8 cellular contexts compared by ENCODE assay signal in genomic region chr2:96554293-96555145, GRCh38. TPM values are rescaled to one million over a fixed set of nuclear protein-coding genes. Genes with fewer than 3 reads are reported as not detected.
DNase-seq lines count a peak whose midpoint lies in the region; ATAC-seq and TF ChIP-seq lines count a peak whose summit lies in the region.

No MANE protein-coding gene starts in this region.

- H3K4me3 ChIP-seq in Caco-2 (ENCODE audit: low read depth, low read length) (no peak overlapping the region), GM23338 (peak overlapping the region; percentile 45; the same call in 1 of the 2 replicates)

- ATAC-seq in GM23338 (peak; percentile 66), GM19452 (IDR thresholded peaks at IDR 0.05; ENCODE audit: unreplicated experiment) (no peak)
- ATAC-seq in activated CD8-positive, alpha-beta T cell treated with anti-CD3 and anti-CD28 coated beads for 36 hours = peak; percentile 71
- peak; percentile 74 for ATAC-seq in effector memory CD8-positive, alpha-beta T cell (replicated peaks)
- ATAC-seq in stimulated activated naive CD8-positive, alpha-beta T cell treated with anti-CD3 and anti-CD28 coated beads, Interleukin-15, Interleukin-2, amounts not matched to agents 100 U/mL and 50 U/mL, for 24 hours = peak; percentile 44

- peak overlapping the region; percentile 71; the same call in 1 of the 2 replicates for H3K4me2 ChIP-seq in GM23338

- H4K20me1 ChIP-seq in GM23338 (replicated peaks; ENCODE audit: insufficient read depth) = no peaks in the 10 kb centered on the region

- no peaks in the 10 kb centered on the region for H3F3A ChIP-seq in GM23338 (replicated peaks; ENCODE audit: low read depth)

- peak overlapping the region; percentile 48 for H3K27ac Mint-ChIP-seq in Caco-2 (ENCODE audit: unreplicated experiment)
- H3K27ac Mint-ChIP-seq in GM23338 = no peak overlapping the region
- H3K27ac Mint-ChIP-seq in activated CD8-positive, alpha-beta T cell treated with anti-CD3 and anti-CD28 coated beads for 36 hours = peak overlapping the region; percentile 46
- H3K27ac Mint-ChIP-seq in effector memory CD8-positive, alpha-beta T cell = peak overlapping the region; percentile 65 to 89
- H3K27ac Mint-ChIP-seq in mesothelial cell of epicardium = no peak overlapping the region

- H3K36me3 Mint-ChIP-seq in Caco-2 (ENCODE audit: insufficient read depth, unreplicated experiment) (peaks cover 17% of the 10 kb centered on the region), GM23338 (ENCODE audit: low read depth) (no peaks in the 10 kb centered on the region), mesothelial cell of epicardium (no peaks in the 10 kb centered on the region)
- H3K36me3 Mint-ChIP-seq in activated CD8-positive, alpha-beta T cell treated with anti-CD3 and anti-CD28 coated beads for 36 hours (ENCODE audit: low read depth) = peaks cover 9% of the 10 kb centered on the region
- H3K36me3 Mint-ChIP-seq in effector memory CD8-positive, alpha-beta T cell (ENCODE audit: insufficient read depth) = peaks cover 44% of the 10 kb centered on the region

- BruUV-seq in Caco-2 (replicated peaks; lab: Mats Ljungman, UMichigan) = no TSS peak

- H3K9me3 Mint-ChIP-seq in Caco-2 (ENCODE audit: unreplicated experiment) (peaks cover 9% of the 10 kb centered on the region), GM23338 (peaks cover 3% of the 10 kb centered on the region; the same call in 2 of the 3 replicates), mesothelial cell of epicardium (no peaks in the 10 kb centered on the region)
- peaks cover 7% of the 10 kb centered on the region for H3K9me3 Mint-ChIP-seq in activated CD8-positive, alpha-beta T cell treated with anti-CD3 and anti-CD28 coated beads for 36 hours
- no peaks in the 10 kb centered on the region for H3K9me3 Mint-ChIP-seq in effector memory CD8-positive, alpha-beta T cell

- H3K9me2 ChIP-seq in GM23338 (ENCODE audit: insufficient read depth) = no peaks in the 10 kb centered on the region

- TF ChIP-seq CTCF in Caco-2 (IDR thresholded peaks at IDR 0.05; ENCODE audit: insufficient read depth in 1 of 2, low read depth in 1 of 2, low read length in 1 of 2, severe bottlenecking in 1 of 2, unreplicated experiment in 1 of 2) = peak; percentile 79 to 88
- TF ChIP-seq CTCF in GM23338 (conservative IDR thresholded peaks at IDR 0.05; ENCODE audit: low read depth in 2 of 2) = peak; percentile 88 to 96
- peak; percentile 98 for TF ChIP-seq CTCF in activated CD8-positive, alpha-beta T cell treated with anti-CD3 and anti-CD28 coated beads for 36 hours (IDR thresholded peaks at IDR 0.05)
- TF ChIP-seq CTCF in mesothelial cell of epicardium (IDR thresholded peaks at IDR 0.05; ENCODE audit: unreplicated experiment) = peak; percentile 93

- H3K4me1 Mint-ChIP-seq in Caco-2 (ENCODE audit: low read depth, unreplicated experiment) (peaks cover 16% of the 10 kb centered on the region), GM23338 (peaks cover 16% of the 10 kb centered on the region), mesothelial cell of epicardium (no peaks in the 10 kb centered on the region)
- H3K4me1 Mint-ChIP-seq in activated CD8-positive, alpha-beta T cell treated with anti-CD3 and anti-CD28 coated beads for 36 hours (ENCODE audit: low read depth) = peaks cover 26% of the 10 kb centered on the region
- peaks cover 8 to 14% of the 10 kb centered on the region in 2 donors for H3K4me1 Mint-ChIP-seq in effector memory CD8-positive, alpha-beta T cell (ENCODE audit: low read depth in 2 of 2)

- H3K4me3 Mint-ChIP-seq in Caco-2 (ENCODE audit: unreplicated experiment) = peak overlapping the region; percentile 29
- no peak overlapping the region for H3K4me3 Mint-ChIP-seq in GM23338
- no peak overlapping the region for H3K4me3 Mint-ChIP-seq in activated CD8-positive, alpha-beta T cell treated with anti-CD3 and anti-CD28 coated beads for 36 hours
- peak overlapping the region; percentile 53 to 70 for H3K4me3 Mint-ChIP-seq in effector memory CD8-positive, alpha-beta T cell
- no peak overlapping the region for H3K4me3 Mint-ChIP-seq in mesothelial cell of epicardium

- H3K27me3 Mint-ChIP-seq in Caco-2 (ENCODE audit: insufficient read depth, unreplicated experiment) (no peaks in the 10 kb centered on the region), GM23338 (ENCODE audit: insufficient read depth, low read depth, poor library complexity) (peaks cover 16% of the 10 kb centered on the region), mesothelial cell of epicardium (ENCODE audit: low read depth) (no peaks in the 10 kb centered on the region)
- no peaks in the 10 kb centered on the region for H3K27me3 Mint-ChIP-seq in activated CD8-positive, alpha-beta T cell treated with anti-CD3 and anti-CD28 coated beads for 36 hours
- H3K27me3 Mint-ChIP-seq in effector memory CD8-positive, alpha-beta T cell = no peaks in the 10 kb centered on the region

- peak overlapping the region; percentile 97 for H2AFZ ChIP-seq in GM23338

- DNase-seq in Caco-2 (peak; percentile 46 to 64), GM23338 (ENCODE audit: low spot score) (peak; percentile 80), NCI-H446 treated with DMSO at 0.1 percent for 48 hours (lab: John Stamatoyannopoulos, UW) (peak; percentile 4), mesothelial cell of epicardium (ENCODE audit: low spot score in 2 of 2, unreplicated experiment in 2 of 2) (peak in 1 of 2 experiments; percentile 74)
- peak; percentile 74 for DNase-seq in activated CD8-positive, alpha-beta T cell treated with anti-CD3 and anti-CD28 coated beads for 36 hours
- peak; percentile 67 to 74 (median 69) for DNase-seq in effector memory CD8-positive, alpha-beta T cell
- DNase-seq in stimulated activated naive CD8-positive, alpha-beta T cell treated with anti-CD3 and anti-CD28 coated beads, Interleukin-15, Interleukin-2, amounts not matched to agents 100 U/mL and 50 U/mL, for 24 hours = peak; percentile 76

- peaks cover 7% of the 10 kb centered on the region for H3K9me3 ChIP-seq in Caco-2

- CTCF ChIA-PET in Caco-2 (lab: Charles Lee) = interaction anchor here (0.6 to 1.2 kb wide), 14 partner anchors 10 to 346 kb away, joined by 3 to 8 read pairs (median 3); partner anchors contain the start of genes ANKRD39, ARID5A and STARD7
- CTCF ChIA-PET in activated CD8-positive, alpha-beta T cell treated with anti-CD3 and anti-CD28 coated beads for 36 hours (lab: Charles Lee) = interaction anchor here (0.6 to 5.0 kb wide), 40 partner anchors 10 to 558 kb away, joined by 3 to 46 read pairs (median 4); partner anchors contain the start of genes ARID5A, CNNM4 and NEURL3

- no peak overlapping the region for H3K27ac ChIP-seq in GM23338 (ENCODE audit: low read depth)

- POLR2A ChIA-PET in Caco-2 (lab: Charles Lee) = no interaction called here
- POLR2A ChIA-PET in activated CD8-positive, alpha-beta T cell treated with anti-CD3 and anti-CD28 coated beads for 36 hours (lab: Charles Lee) = interaction anchor here (0.8 to 21.9 kb wide), 6 partner anchors 23 to 210 kb away, joined by 3 to 438 read pairs (median 4); partner anchors contain the start of gene ARID5A

- peaks cover 18% of the 10 kb centered on the region for H3K4me1 ChIP-seq in Caco-2
- H3K4me1 ChIP-seq in GM23338 (ENCODE audit: insufficient read depth) = no peaks in the 10 kb centered on the region

- H3K79me2 ChIP-seq in GM23338 (replicated peaks; ENCODE audit: insufficient read depth) = no peaks in the 10 kb centered on the region

- H3K36me3 ChIP-seq in Caco-2 (ENCODE audit: control insufficient read depth, insufficient read depth, low read length) = no peaks in the 10 kb centered on the region
- no peaks in the 10 kb centered on the region for H3K36me3 ChIP-seq in GM23338 (ENCODE audit: insufficient read depth)

- no peaks in the 10 kb centered on the region for H3K27me3 ChIP-seq in Caco-2 (replicated peaks; ENCODE audit: control insufficient read depth, insufficient read depth, low read length)
- no peaks in the 10 kb centered on the region for H3K27me3 ChIP-seq in GM23338 (ENCODE audit: insufficient read depth)

- intact Hi-C loops in Caco-2 (cut with micrococcal nuclease; ENCODE audit: unreplicated experiment) = no loop called here
- intact Hi-C loops in activated CD8-positive, alpha-beta T cell treated with anti-CD3 and anti-CD28 coated beads for 36 hours (cut with micrococcal nuclease) = loop anchor here (5.0 kb wide), 1 partner anchor 147 kb away; no protein-coding TSS in a partner anchor

TF ChIP-seq in GM23338, 12 proteins besides CTCF, POLR2A, EP300 and RAD21 (continues in another document):
- TF ChIP-seq, protein P1, sequence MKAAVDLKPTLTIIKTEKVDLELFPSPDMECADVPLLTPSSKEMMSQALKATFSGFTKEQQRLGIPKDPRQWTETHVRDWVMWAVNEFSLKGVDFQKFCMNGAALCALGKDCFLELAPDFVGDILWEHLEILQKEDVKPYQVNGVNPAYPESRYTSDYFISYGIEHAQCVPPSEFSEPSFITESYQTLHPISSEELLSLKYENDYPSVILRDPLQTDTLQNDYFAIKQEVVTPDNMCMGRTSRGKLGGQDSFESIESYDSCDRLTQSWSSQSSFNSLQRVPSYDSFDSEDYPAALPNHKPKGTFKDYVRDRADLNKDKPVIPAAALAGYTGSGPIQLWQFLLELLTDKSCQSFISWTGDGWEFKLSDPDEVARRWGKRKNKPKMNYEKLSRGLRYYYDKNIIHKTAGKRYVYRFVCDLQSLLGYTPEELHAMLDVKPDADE (IDR thresholded peaks at IDR 0.05) = no peak
- TF ChIP-seq JUNB (IDR thresholded peaks at IDR 0.05; ENCODE audit: unreplicated experiment) = no peak
- no peak for TF ChIP-seq NANOG (IDR thresholded peaks at IDR 0.05; ENCODE audit: borderline replicate concordance)
- TF ChIP-seq EZH2 (IDR thresholded peaks at IDR 0.05; ENCODE audit: low read depth, unreplicated experiment) = no peak
- no peak for TF ChIP-seq ZNF114 (CRISPR knock-in tag; IDR thresholded peaks at IDR 0.05)
- TF ChIP-seq CREB1 (CRISPR knock-in tag; IDR thresholded peaks at IDR 0.05; ENCODE audit: low read depth) = no peak

RNA-seq across cellular contexts. Expression of gene ARID5A, which starts 18.0 kb away (rescaled TPM):
- total RNA-seq in Caco-2 (2022) = 3.0 and 3.3 TPM in 2 replicates
- total RNA-seq in GM23338 (2014; rRNA removed; shearing (Covaris generic)) = 7.1 and 7.7 TPM in 2 replicates
- 5.5 and 5.9 TPM in 2 replicates for polyA plus RNA-seq in GM23338 (2016; fragmentation: Nextera tagmentation; extraction: Ambion mirVana)
- total RNA-seq in activated CD8-positive, alpha-beta T cell treated with anti-CD3 and anti-CD28 coated beads for 36 hours = 10 to 100 TPM; 61.5 to 64.3 TPM
- total RNA-seq in mesothelial cell of epicardium = 4.1 to 4.7 TPM (median 4.7 TPM) in 3 replicates

RNA-seq across cellular contexts. Expression of gene NEURL3, which starts 49.4 kb away (rescaled TPM):
- 3.1 and 4.2 TPM in 2 replicates for total RNA-seq in Caco-2 (2022)
- total RNA-seq in GM23338 (2014; rRNA removed; shearing (Covaris generic)) = not detected in 2 replicates
- 0.21 TPM in 1 of 2 replicates, not detected in the other for polyA plus RNA-seq in GM23338 (2016; fragmentation: Nextera tagmentation; extraction: Ambion mirVana)
- total RNA-seq in activated CD8-positive, alpha-beta T cell treated with anti-CD3 and anti-CD28 coated beads for 36 hours = under 1 TPM in 1 of 2 experiments, not detected in 1; 0.25 TPM
- 0.13 TPM in 1 of 3 replicates, not detected in the others for total RNA-seq in mesothelial cell of epicardium

Comparison
In these comparisons a context has a peak if more than half of its experiments do, and no peak if none do; other contexts are left out.
1. H3K27ac Mint-ChIP-seq: peak in Caco-2 (single experiment), activated CD8-positive, alpha-beta T cell treated with anti-CD3 and anti-CD28 coated beads for 36 hours (single experiment) and effector memory CD8-positive, alpha-beta T cell (2 of 2); none in GM23338 (single experiment) and mesothelial cell of epicardium (single experiment).
2. H3K4me3 Mint-ChIP-seq: peak in Caco-2 (single experiment) and effector memory CD8-positive, alpha-beta T cell (2 of 2); none in GM23338 (single experiment), activated CD8-positive, alpha-beta T cell treated with anti-CD3 and anti-CD28 coated beads for 36 hours (single experiment) and mesothelial cell of epicardium (single experiment).
3. Peak in every context shown above with its lines, with median percentiles within 50 percentile points of each other: CTCF ChIP-seq.